Comparison of ENCODE assay signal across 1 cellular context in the genomic region with DNA sequence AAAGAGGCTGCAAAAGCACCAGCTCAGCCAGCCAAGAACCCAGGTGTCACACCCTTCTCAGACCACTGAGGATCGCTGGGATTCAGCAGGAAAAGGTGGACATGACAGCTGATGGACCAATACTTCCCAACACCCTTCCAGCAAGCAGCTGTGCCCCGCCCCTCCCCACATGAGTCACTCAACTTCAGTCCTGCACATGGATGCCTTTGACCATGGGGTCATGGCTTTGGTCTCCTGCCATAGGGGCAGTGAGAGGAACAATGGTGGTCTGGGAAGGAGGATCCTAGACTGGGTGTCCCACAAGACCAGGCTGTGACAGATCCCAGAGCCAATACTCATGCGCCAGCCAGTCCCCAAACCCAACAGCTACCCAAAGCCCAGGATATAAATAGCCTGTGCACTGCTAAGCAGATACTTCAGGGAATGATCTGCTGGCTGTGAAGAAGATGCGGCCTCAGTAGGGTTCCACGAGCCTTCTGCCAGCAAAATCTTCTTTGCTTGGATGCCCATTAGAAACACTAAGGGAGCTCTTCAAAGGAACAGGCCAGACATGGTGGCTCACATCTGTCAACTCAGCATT.
TF ChIP-seq lines count a peak whose summit lies in the region.

No MANE protein-coding gene starts in this region.

TF ChIP-seq in K562, 482 proteins besides CTCF, POLR2A, EP300 and RAD21:
- peak; percentile 9; the same call in 1 of the 2 replicates for TF ChIP-seq VEZF1 (CRISPR knock-in tag; IDR thresholded peaks at IDR 0.05)
- TF ChIP-seq FOSL1 (tag; conservative IDR thresholded peaks at IDR 0.05) = peak; percentile 61; the same call in 1 of the 2 replicates
- TF ChIP-seq JUND (IDR thresholded peaks at IDR 0.05; ENCODE audit: borderline replicate concordance, low read depth, low read length) = peak; percentile 47; the same call in 1 of the 2 replicates
- TF ChIP-seq JUND (tag; IDR thresholded peaks at IDR 0.05; ENCODE audit: borderline replicate concordance, low read depth, low read length) = no peak
- peak; percentile 32; the same call in 1 of the 2 replicates for TF ChIP-seq PKNOX1 (IDR thresholded peaks at IDR 0.05)
- no peak for TF ChIP-seq XRCC3 (IDR thresholded peaks at IDR 0.05)
- TF ChIP-seq NR2F6 (CRISPR knock-in tag; IDR thresholded peaks at IDR 0.05) = no peak
- no peak for TF ChIP-seq GTF2A2 (tag; IDR thresholded peaks at IDR 0.05)
